2 cellular contexts compared by ENCODE assay signal in genomic region chr2:113164234-113164929, GRCh38.
TF ChIP-seq lines count a peak whose summit lies in the region.

No MANE protein-coding gene starts in this region.

TF ChIP-seq in K562, 482 proteins besides CTCF, POLR2A, EP300 and RAD21:
- peak; percentile 18; the same call in 1 of the 2 replicates for TF ChIP-seq TCF3 (CRISPR knock-in tag; IDR thresholded peaks at IDR 0.05)
- no peak for TF ChIP-seq CEBPZ (IDR thresholded peaks at IDR 0.05; ENCODE audit: borderline replicate concordance, low read depth, low read length)
- no peak for TF ChIP-seq TEAD2 (tag; IDR thresholded peaks at IDR 0.05)
- peak; percentile 63 for TF ChIP-seq NR2C1 (IDR thresholded peaks at IDR 0.05)
- TF ChIP-seq NR2C1 (tag; IDR thresholded peaks at IDR 0.05): peak; percentile 73
- no peak for TF ChIP-seq RFX5 (IDR thresholded peaks at IDR 0.05; ENCODE audit: low read depth, low read length)
- peak; percentile 30; the same call in 1 of the 2 replicates for TF ChIP-seq ARID1B (IDR thresholded peaks at IDR 0.05)
- no peak for TF ChIP-seq IRF9 (tag; IDR thresholded peaks at IDR 0.05)
- TF ChIP-seq NR2C2 (CRISPR knock-in tag; IDR thresholded peaks at IDR 0.05): no peak
- TF ChIP-seq NR2C2 (tag; IDR thresholded peaks at IDR 0.05): peak; percentile 62; the same call in 1 of the 2 replicates
- TF ChIP-seq HDAC2 (IDR thresholded peaks at IDR 0.05): no peak
- TF ChIP-seq TEAD1 (CRISPR knock-in tag; IDR thresholded peaks at IDR 0.05): 0 out of 4 replicates have a peak, but pooled peaks of 1 of the 2 experiments have one; percentile 9
- TF ChIP-seq NCOA2 (IDR thresholded peaks at IDR 0.05; ENCODE audit: partially characterized antibody in 2 of 2): no peak
- TF ChIP-seq JUND (IDR thresholded peaks at IDR 0.05; ENCODE audit: borderline replicate concordance, low read depth, low read length): 0 out of 2 replicates have a peak, but pooled peaks have one; percentile 12
- peak; percentile 24; the same call in 1 of the 3 replicates for TF ChIP-seq JUND (tag; IDR thresholded peaks at IDR 0.05; ENCODE audit: borderline replicate concordance, low read depth, low read length)
- TF ChIP-seq ZNF445 (CRISPR knock-in tag; IDR thresholded peaks at IDR 0.05; ENCODE audit: low read depth): no peak
- no peak for TF ChIP-seq KLF6 (CRISPR knock-in tag; IDR thresholded peaks at IDR 0.05; ENCODE audit: borderline replicate concordance)
- no peak for TF ChIP-seq ZNF639 (CRISPR knock-in tag; conservative IDR thresholded peaks at IDR 0.05 in 1 of 2, IDR thresholded peaks at IDR 0.05 in 1 of 2)
- 0 out of 2 replicates have a peak, but pooled peaks have one; percentile 12 for TF ChIP-seq CBFA2T3 (IDR thresholded peaks at IDR 0.05)
- TF ChIP-seq MLLT1 (IDR thresholded peaks at IDR 0.05): peak in 1 of 2 experiments; percentile 53; a peak in 1 of 4 replicates
- TF ChIP-seq HSF4 (CRISPR knock-in tag; IDR thresholded peaks at IDR 0.05; ENCODE audit: borderline replicate concordance): no peak
- no peak for TF ChIP-seq GTF2A2 (tag; IDR thresholded peaks at IDR 0.05)
- peak; percentile 60; the same call in 1 of the 2 replicates for TF ChIP-seq EHMT2 (IDR thresholded peaks at IDR 0.05)

TF ChIP-seq in liver, 16 proteins besides CTCF, POLR2A, EP300 and RAD21:
- TF ChIP-seq HNF4G (IDR thresholded peaks at IDR 0.05) (no peak), FOXA2 (IDR thresholded peaks at IDR 0.05) (no peak), FOXA1 (IDR thresholded peaks at IDR 0.05) (no peak), YY1 (IDR thresholded peaks at IDR 0.05) (no peak), EGR1 (IDR thresholded peaks at IDR 0.05; ENCODE audit: low read depth in 2 of 2) (no peak), RXRA (IDR thresholded peaks at IDR 0.05) (no peak), MAX (IDR thresholded peaks at IDR 0.05) (no peak), TAF1 (conservative IDR thresholded peaks at IDR 0.05) (no peak), GABPA (IDR thresholded peaks at IDR 0.05 in 1 of 2, conservative IDR thresholded peaks at IDR 0.05 in 1 of 2) (no peak), ATF3 (IDR thresholded peaks at IDR 0.05) (no peak), REST (IDR thresholded peaks at IDR 0.05) (no peak), HNF4A (conservative IDR thresholded peaks at IDR 0.05) (no peak)
